1 cellular context compared by ENCODE assay signal in the genomic region with DNA sequence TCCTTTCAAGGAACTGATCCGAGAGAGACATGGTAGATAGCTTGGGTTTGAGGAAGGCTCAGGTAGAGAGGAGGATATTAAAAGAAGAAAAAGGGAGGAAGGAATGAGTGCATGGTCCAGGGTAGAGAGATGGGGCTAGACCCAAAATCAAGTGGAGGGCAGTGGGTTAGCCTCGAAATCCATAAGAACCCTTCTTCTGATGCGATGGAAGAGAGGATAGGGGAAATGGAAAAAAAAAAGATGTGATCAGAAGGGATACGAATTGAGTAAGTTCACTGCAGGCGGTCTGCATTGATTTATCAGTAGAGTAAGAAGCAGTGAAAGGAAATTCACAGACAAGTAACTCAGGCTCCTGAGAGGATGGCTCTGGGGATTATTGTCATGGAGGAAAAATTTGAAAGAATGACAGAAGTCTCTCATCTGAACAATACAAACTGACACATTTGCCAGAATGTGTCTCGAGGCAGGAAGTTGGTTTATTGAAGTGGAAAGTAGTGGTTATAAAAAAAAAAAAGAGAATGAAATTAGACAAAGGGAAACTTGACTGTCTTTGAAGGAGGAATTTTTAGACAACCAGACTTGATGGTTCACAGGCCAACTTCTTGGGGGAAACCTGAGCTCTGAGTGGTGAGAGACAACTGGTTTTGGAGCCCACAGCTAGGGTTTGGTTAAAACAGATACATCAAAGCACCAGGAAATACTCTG.
TF ChIP-seq lines count a peak whose summit lies in the region.

No MANE protein-coding gene starts in this region.

TF ChIP-seq in GM12878, 131 proteins besides CTCF, POLR2A, EP300 and RAD21 (continued from another document and continues in another):
- TF ChIP-seq SREBF2 (IDR thresholded peaks at IDR 0.05; ENCODE audit: low read length) (no peak), CBX3 (IDR thresholded peaks at IDR 0.05; ENCODE audit: borderline replicate concordance, low read depth) (no peak), YY1 (IDR thresholded peaks at IDR 0.05; ENCODE audit: low read depth, low read length) (no peak), FOXM1 (IDR thresholded peaks at IDR 0.05; ENCODE audit: low read depth, low read length) (peak; percentile 58; the same call in 1 of the 2 replicates), PAX8 (IDR thresholded peaks at IDR 0.05) (no peak), MEF2A (IDR thresholded peaks at IDR 0.05; ENCODE audit: insufficient read depth, low read depth, low read length) (0 out of 2 replicates have a peak, but pooled peaks have one; percentile 35), RCOR1 (conservative IDR thresholded peaks at IDR 0.05; ENCODE audit: low read depth, low read length) (no peak), NFYA (IDR thresholded peaks at IDR 0.05; ENCODE audit: borderline replicate concordance, low read depth, low read length) (no peak), ZSCAN29 (IDR thresholded peaks at IDR 0.05) (no peak), MTA2 (IDR thresholded peaks at IDR 0.05; ENCODE audit: low read depth) (no peak; the same call in 1 of the 2 replicates), POU2F2 (IDR thresholded peaks at IDR 0.05; ENCODE audit: borderline replicate concordance, low read depth, low read length) (no peak), ZNF24 (IDR thresholded peaks at IDR 0.05) (no peak; the same call in 1 of the 2 replicates), SIN3A (IDR thresholded peaks at IDR 0.05; ENCODE audit: low read depth, low read length) (no peak), RBBP5 (conservative IDR thresholded peaks at IDR 0.05) (no peak), IRF4 (IDR thresholded peaks at IDR 0.05; ENCODE audit: low read depth, low read length) (no peak), NFXL1 (IDR thresholded peaks at IDR 0.05; ENCODE audit: borderline replicate concordance) (no peak), E4F1 (IDR thresholded peaks at IDR 0.05; ENCODE audit: borderline replicate concordance, partially characterized antibody) (no peak), PAX5 (IDR thresholded peaks at IDR 0.05; ENCODE audit: borderline replicate concordance, low read depth, low read length) (no peak; the same call in 1 of the 2 replicates), REST (IDR thresholded peaks at IDR 0.05; ENCODE audit: low read depth, low read length) (no peak), JUND (IDR thresholded peaks at IDR 0.05; ENCODE audit: low read depth, low read length) (no peak), TAF1 (IDR thresholded peaks at IDR 0.05; ENCODE audit: borderline replicate concordance, low read depth, low read length) (no peak), SREBF1 (IDR thresholded peaks at IDR 0.05; ENCODE audit: low read length) (no peak), MTA3 (IDR thresholded peaks at IDR 0.05; ENCODE audit: borderline replicate concordance, low read length) (peak; percentile 81; the same call in 1 of the 2 replicates), CBFB (IDR thresholded peaks at IDR 0.05; ENCODE audit: low read depth) (no peak), HDAC6 (IDR thresholded peaks at IDR 0.05; ENCODE audit: unreplicated experiment) (no peak), BACH1 (IDR thresholded peaks at IDR 0.05; ENCODE audit: borderline replicate concordance) (no peak), NR2C1 (IDR thresholded peaks at IDR 0.05) (no peak), CBX5 (IDR thresholded peaks at IDR 0.05; ENCODE audit: low read depth) (0 out of 2 replicates have a peak, but pooled peaks have one; percentile 37), RAD51 (IDR thresholded peaks at IDR 0.05) (no peak), RB1 (IDR thresholded peaks at IDR 0.05; ENCODE audit: borderline replicate concordance) (no peak), GABPA (IDR thresholded peaks at IDR 0.05; ENCODE audit: low read depth) (no peak), KAT2A (conservative IDR thresholded peaks at IDR 0.05; ENCODE audit: control insufficient read depth, low read depth, low read length) (no peak), NKRF (conservative IDR thresholded peaks at IDR 0.05) (no peak), SPI1 (IDR thresholded peaks at IDR 0.05; ENCODE audit: borderline replicate concordance, insufficient read depth, low read depth, low read length) (no peak), CEBPZ (IDR thresholded peaks at IDR 0.05; ENCODE audit: low read depth, low read length) (no peak), MXI1 (IDR thresholded peaks at IDR 0.05; ENCODE audit: low read depth, low read length) (no peak), ZNF622 (IDR thresholded peaks at IDR 0.05) (no peak), KDM1A (IDR thresholded peaks at IDR 0.05; ENCODE audit: borderline replicate concordance) (no peak), USF2 (IDR thresholded peaks at IDR 0.05; ENCODE audit: borderline replicate concordance, low read depth, low read length) (no peak), IRF3 (IDR thresholded peaks at IDR 0.05) (no peak), SMARCA5 (IDR thresholded peaks at IDR 0.05) (no peak), PML (IDR thresholded peaks at IDR 0.05; ENCODE audit: low read length) (0 out of 2 replicates have a peak, but pooled peaks have one; percentile 54), RFX5 (IDR thresholded peaks at IDR 0.05; ENCODE audit: low read depth, low read length) (no peak), TCF12 (IDR thresholded peaks at IDR 0.05; ENCODE audit: low read depth, low read length) (0 out of 2 replicates have a peak, but pooled peaks have one; percentile 38), SMAD1 (IDR thresholded peaks at IDR 0.05; ENCODE audit: low read depth, partially characterized antibody) (peak; percentile 66), NR2F1 (conservative IDR thresholded peaks at IDR 0.05) (no peak), YBX1 (IDR thresholded peaks at IDR 0.05) (peak; percentile 47; the same call in 1 of the 2 replicates)
- TF ChIP-seq, protein P1, sequence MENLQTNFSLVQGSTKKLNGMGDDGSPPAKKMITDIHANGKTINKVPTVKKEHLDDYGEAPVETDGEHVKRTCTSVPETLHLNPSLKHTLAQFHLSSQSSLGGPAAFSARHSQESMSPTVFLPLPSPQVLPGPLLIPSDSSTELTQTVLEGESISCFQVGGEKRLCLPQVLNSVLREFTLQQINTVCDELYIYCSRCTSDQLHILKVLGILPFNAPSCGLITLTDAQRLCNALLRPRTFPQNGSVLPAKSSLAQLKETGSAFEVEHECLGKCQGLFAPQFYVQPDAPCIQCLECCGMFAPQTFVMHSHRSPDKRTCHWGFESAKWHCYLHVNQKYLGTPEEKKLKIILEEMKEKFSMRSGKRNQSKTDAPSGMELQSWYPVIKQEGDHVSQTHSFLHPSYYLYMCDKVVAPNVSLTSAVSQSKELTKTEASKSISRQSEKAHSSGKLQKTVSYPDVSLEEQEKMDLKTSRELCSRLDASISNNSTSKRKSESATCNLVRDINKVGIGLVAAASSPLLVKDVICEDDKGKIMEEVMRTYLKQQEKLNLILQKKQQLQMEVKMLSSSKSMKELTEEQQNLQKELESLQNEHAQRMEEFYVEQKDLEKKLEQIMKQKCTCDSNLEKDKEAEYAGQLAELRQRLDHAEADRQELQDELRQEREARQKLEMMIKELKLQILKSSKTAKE (IDR thresholded peaks at IDR 0.05; ENCODE audit: low read depth, poor library complexity, severe bottlenecking): peak; percentile 81
- TF ChIP-seq, protein P2, sequence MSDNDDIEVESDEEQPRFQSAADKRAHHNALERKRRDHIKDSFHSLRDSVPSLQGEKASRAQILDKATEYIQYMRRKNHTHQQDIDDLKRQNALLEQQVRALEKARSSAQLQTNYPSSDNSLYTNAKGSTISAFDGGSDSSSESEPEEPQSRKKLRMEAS (IDR thresholded peaks at IDR 0.05; ENCODE audit: low read depth, low read length): no peak
